ENCODE assay signal across 13 cellular contexts in genomic region chr4:39718366-39719323, GRCh38. TPM values are rescaled to one million over a fixed set of nuclear protein-coding genes. Genes with fewer than 3 reads are reported as not detected.
DNase-seq lines count a peak whose midpoint lies in the region; ATAC-seq and TF ChIP-seq lines count a peak whose summit lies in the region.
"Had no signal": no experiment of that assay in that cellular context is flagged by ENCODE, and none has a peak within 500 bp of the region (broad histone marks: within the 10 kb centered on the region; RNA-seq: fewer than 3 reads in every experiment).

No MANE protein-coding gene starts in this region.

- peak; percentile 58 for ATAC-seq in CD8-positive, alpha-beta T cell
- peak; percentile 85 for ATAC-seq in activated naive CD8-positive, alpha-beta T cell treated with anti-CD3 and anti-CD28 coated beads, Interleukin-2, amount 10 ng/mL, durations not matched to agents 7 days and 5 days (ENCODE audit: low read depth)
- ATAC-seq in HG03439 (IDR thresholded peaks at IDR 0.05; ENCODE audit: unreplicated experiment) = no peak
- no peak for ATAC-seq in GM19395 (IDR thresholded peaks at IDR 0.05; ENCODE audit: unreplicated experiment)
- ATAC-seq in Right ventricle myocardium superior (ENCODE audit: poor library complexity) = no peak

- TF ChIP-seq CTCF in CD8-positive, alpha-beta T cell (IDR thresholded peaks at IDR 0.05) = no peak
- no peak for TF ChIP-seq CTCF in HEK293 (tag by site-specific recombination; IDR thresholded peaks at IDR 0.05)

- peak overlapping the region; percentile 29 for H3K4me3 Mint-ChIP-seq in CD8-positive, alpha-beta T cell
- H3K4me3 Mint-ChIP-seq in activated naive CD8-positive, alpha-beta T cell treated with anti-CD3 and anti-CD28 coated beads, Interleukin-2, amount 10 ng/mL, durations not matched to agents 7 days and 5 days = peak overlapping the region; percentile 45
- H3K4me3 Mint-ChIP-seq: dendritic cell treated with granulocyte-macrophage colony-stimulating factor and Interleukin-4, amounts not matched to agents 40 ng/mL and 50 ng/mL, for 4 days had no signal

- H3K36me3 Mint-ChIP-seq in CD8-positive, alpha-beta T cell = peaks cover 30% of the 10 kb centered on the region
- peaks cover 21% of the 10 kb centered on the region for H3K36me3 Mint-ChIP-seq in activated naive CD8-positive, alpha-beta T cell treated with anti-CD3 and anti-CD28 coated beads, Interleukin-2, amount 10 ng/mL, durations not matched to agents 7 days and 5 days

- peaks cover 61% of the 10 kb centered on the region for H3K4me1 Mint-ChIP-seq in CD8-positive, alpha-beta T cell (ENCODE audit: low read depth)
- H3K4me1 Mint-ChIP-seq in activated naive CD8-positive, alpha-beta T cell treated with anti-CD3 and anti-CD28 coated beads, Interleukin-2, amount 10 ng/mL, durations not matched to agents 7 days and 5 days = peaks cover 42% of the 10 kb centered on the region

- H2BK5ac ChIP-seq in mesendoderm (ENCODE audit: low read length) = no peak overlapping the region

- WGBS in mesendoderm (ENCODE audit: extremely low coverage, insufficient coverage, low lambda C conversion rate) = no CpG with 5 or more reads among the region's 33 CpGs

- H3K56ac ChIP-seq in mesendoderm (ENCODE audit: low read length) = no peak overlapping the region

- no peaks in the 10 kb centered on the region for H3K9me3 Mint-ChIP-seq in CD8-positive, alpha-beta T cell
- no peaks in the 10 kb centered on the region for H3K9me3 Mint-ChIP-seq in activated naive CD8-positive, alpha-beta T cell treated with anti-CD3 and anti-CD28 coated beads, Interleukin-2, amount 10 ng/mL, durations not matched to agents 7 days and 5 days
- H3K9me3 Mint-ChIP-seq: dendritic cell treated with granulocyte-macrophage colony-stimulating factor and Interleukin-4, amounts not matched to agents 40 ng/mL and 50 ng/mL, for 4 days had no signal

- H3K27me3 Mint-ChIP-seq in CD8-positive, alpha-beta T cell (ENCODE audit: low read depth) = no peaks in the 10 kb centered on the region
- H3K27me3 Mint-ChIP-seq in activated naive CD8-positive, alpha-beta T cell treated with anti-CD3 and anti-CD28 coated beads, Interleukin-2, amount 10 ng/mL, durations not matched to agents 7 days and 5 days = no peaks in the 10 kb centered on the region
- H3K27me3 Mint-ChIP-seq: dendritic cell treated with granulocyte-macrophage colony-stimulating factor and Interleukin-4, amounts not matched to agents 40 ng/mL and 50 ng/mL, for 4 days had no signal

- no peak overlapping the region for H3K4me3 ChIP-seq in CD8-positive, alpha-beta T cell (ENCODE audit: low read depth, low read length)
- H3K4me3 ChIP-seq in HEK293 (ENCODE audit: low read depth, low read length) (no peak overlapping the region), mesendoderm (ENCODE audit: low read length) (no peak overlapping the region)
- H3K4me3 ChIP-seq: SJCRH30, thoracic aorta had no signal

- peaks cover 5% of the 10 kb centered on the region for H3K79me1 ChIP-seq in mesendoderm (ENCODE audit: low read length)

- no peak overlapping the region for H3K27ac ChIP-seq in CD8-positive, alpha-beta T cell (ENCODE audit: low read depth, low read length)
- no peak overlapping the region for H3K27ac ChIP-seq in HEK293 (ENCODE audit: extremely low read depth, low read depth, low read length)
- no peak overlapping the region for H3K27ac ChIP-seq in mesendoderm (ENCODE audit: low read depth, low read length)
- H3K27ac ChIP-seq: SJCRH30, thoracic aorta had no signal

- H4K5ac ChIP-seq in mesendoderm (ENCODE audit: low read length) = no peak overlapping the region

- peaks cover 79% of the 10 kb centered on the region for H3K79me2 ChIP-seq in mesendoderm (ENCODE audit: control insufficient read depth, insufficient read depth, low read length)

- H3K4me1 ChIP-seq in CD8-positive, alpha-beta T cell (ENCODE audit: insufficient read depth, low read length) = peaks cover 27% of the 10 kb centered on the region
- H3K4me1 ChIP-seq in HEK293 (ENCODE audit: control insufficient read depth, insufficient read depth, low read length) (no peaks in the 10 kb centered on the region), mesendoderm (ENCODE audit: control insufficient read depth, low read depth, low read length) (no peaks in the 10 kb centered on the region)
- H3K4me1 ChIP-seq: SJCRH30 had no signal

- H3K9me3 ChIP-seq in CD8-positive, alpha-beta T cell (ENCODE audit: low read length) = no peaks in the 10 kb centered on the region
- H3K9me3 ChIP-seq in HEK293 (ENCODE audit: control insufficient read depth, insufficient read depth, low read depth, low read length) = no peaks in the 10 kb centered on the region
- H3K9me3 ChIP-seq: SJCRH30, thoracic aorta had no signal

- H3K4me2 ChIP-seq in mesendoderm (ENCODE audit: low read length) = no peak overlapping the region

- no peak overlapping the region for H3K9ac ChIP-seq in mesendoderm (ENCODE audit: low read length)

- H2AK5ac ChIP-seq in mesendoderm (ENCODE audit: low read length) = no peak overlapping the region

- H2BK15ac ChIP-seq in mesendoderm (replicated peaks; ENCODE audit: low read depth) = no peak overlapping the region

- peak overlapping the region; percentile 41 for H3K27ac Mint-ChIP-seq in CD8-positive, alpha-beta T cell
- H3K27ac Mint-ChIP-seq in activated naive CD8-positive, alpha-beta T cell treated with anti-CD3 and anti-CD28 coated beads, Interleukin-2, amount 10 ng/mL, durations not matched to agents 7 days and 5 days = peak overlapping the region; percentile 36

- H3K23ac ChIP-seq in mesendoderm (ENCODE audit: low read length) = no peak overlapping the region

- POLR2A ChIA-PET in CD8-positive, alpha-beta T cell (lab: Charles Lee) = no interaction called here
- POLR2A ChIA-PET in HEK293 (lab: Yijun Ruan, JAX) = no interaction called here
- POLR2A ChIA-PET in activated naive CD8-positive, alpha-beta T cell treated with anti-CD3 and anti-CD28 coated beads, Interleukin-2, amount 10 ng/mL, durations not matched to agents 7 days and 5 days (lab: Charles Lee) = interaction anchor here (0.5 to 2.0 kb wide), 2 partner anchors 20 to 111 kb away, joined by 3 to 7 read pairs; partner anchors contain the start of gene UBE2K

- H3K36me3 ChIP-seq in CD8-positive, alpha-beta T cell (ENCODE audit: insufficient read depth, low read length) = no peaks in the 10 kb centered on the region
- H3K36me3 ChIP-seq in HEK293 (ENCODE audit: control insufficient read depth in 2 of 2, insufficient read depth in 1 of 2, low read length in 2 of 2) = peaks cover 0 to 20% of the 10 kb centered on the region in 2 experiments; a peak in 2 of 3 replicates
- no peaks in the 10 kb centered on the region for H3K36me3 ChIP-seq in mesendoderm (ENCODE audit: control insufficient read depth, insufficient read depth, low read length)
- H3K36me3 ChIP-seq: thoracic aorta had no signal

- CTCF ChIA-PET in CD8-positive, alpha-beta T cell (lab: Charles Lee) = no interaction called here
- CTCF ChIA-PET in HEK293 (lab: Yijun Ruan, JAX) = no interaction called here

- no peak overlapping the region for H3K18ac ChIP-seq in mesendoderm (ENCODE audit: low read length)

- intact Hi-C loops in CD8-positive, alpha-beta T cell (cut with DNase I, micrococcal nuclease) = no loop called here
- intact Hi-C loops in Right ventricle myocardium superior (cut with DNase I) = no loop called here

- no peak overlapping the region for H2BK120ac ChIP-seq in mesendoderm (ENCODE audit: low read depth, low read length)

- no peak overlapping the region for H4K8ac ChIP-seq in mesendoderm (ENCODE audit: low read depth, low read length)

- no peak for DNase-seq in CD8-positive, alpha-beta T cell
- no peak for DNase-seq in activated naive CD8-positive, alpha-beta T cell treated with anti-CD3 and anti-CD28 coated beads, Interleukin-2, amount 10 ng/mL, durations not matched to agents 7 days and 5 days
- peak; percentile 13 for DNase-seq in mesendoderm
- no peak for DNase-seq in GM19238 (ENCODE audit: insufficient read length, low spot score)
- DNase-seq in Right ventricle myocardium superior = no peak
- DNase-seq: NCI-H1694 treated with DMSO at 0.1 percent for 48 hours, NCI-H774, SJCRH30 had no signal

- no peak overlapping the region for H3K4ac ChIP-seq in mesendoderm (ENCODE audit: low read depth, low read length)

- no peaks in the 10 kb centered on the region for H3K27me3 ChIP-seq in CD8-positive, alpha-beta T cell (ENCODE audit: insufficient read depth, low read length)
- no peaks in the 10 kb centered on the region for H3K27me3 ChIP-seq in mesendoderm (ENCODE audit: insufficient read depth, low read length, poor library complexity)
- H3K27me3 ChIP-seq: SJCRH30 had no signal

TF ChIP-seq in HEK293, 187 proteins besides CTCF, POLR2A, EP300 and RAD21:
- TF ChIP-seq ZNF202 (tag by site-specific recombination; IDR thresholded peaks at IDR 0.05; ENCODE audit: borderline replicate concordance) = peak; percentile 48; the same call in 1 of the 2 replicates
- no peak for TF ChIP-seq ZNF48 (tag by site-specific recombination; IDR thresholded peaks at IDR 0.05)
- TF ChIP-seq ZNF600 (tag by site-specific recombination; IDR thresholded peaks at IDR 0.05) = 0 out of 2 replicates have a peak, but pooled peaks have one; percentile 31
- TF ChIP-seq ZNF777 (tag by site-specific recombination; IDR thresholded peaks at IDR 0.05; ENCODE audit: borderline replicate concordance) = no peak
- no peak for TF ChIP-seq SCRT2 (tag by site-specific recombination; IDR thresholded peaks at IDR 0.05)
- TF ChIP-seq, protein P1, sequence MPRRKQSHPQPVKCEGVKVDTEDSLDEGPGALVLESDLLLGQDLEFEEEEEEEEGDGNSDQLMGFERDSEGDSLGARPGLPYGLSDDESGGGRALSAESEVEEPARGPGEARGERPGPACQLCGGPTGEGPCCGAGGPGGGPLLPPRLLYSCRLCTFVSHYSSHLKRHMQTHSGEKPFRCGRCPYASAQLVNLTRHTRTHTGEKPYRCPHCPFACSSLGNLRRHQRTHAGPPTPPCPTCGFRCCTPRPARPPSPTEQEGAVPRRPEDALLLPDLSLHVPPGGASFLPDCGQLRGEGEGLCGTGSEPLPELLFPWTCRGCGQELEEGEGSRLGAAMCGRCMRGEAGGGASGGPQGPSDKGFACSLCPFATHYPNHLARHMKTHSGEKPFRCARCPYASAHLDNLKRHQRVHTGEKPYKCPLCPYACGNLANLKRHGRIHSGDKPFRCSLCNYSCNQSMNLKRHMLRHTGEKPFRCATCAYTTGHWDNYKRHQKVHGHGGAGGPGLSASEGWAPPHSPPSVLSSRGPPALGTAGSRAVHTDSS (tag by site-specific recombination; IDR thresholded peaks at IDR 0.05) = no peak

RNA-seq across cellular contexts. Expression of gene UBE2K, which starts 20.7 kb away (rescaled TPM):
- total RNA-seq in CD8-positive, alpha-beta T cell = 10 to 100 TPM; 33.1 to 35.8 TPM
- total RNA-seq in activated naive CD8-positive, alpha-beta T cell treated with anti-CD3 and anti-CD28 coated beads, Interleukin-2, amount 10 ng/mL, durations not matched to agents 7 days and 5 days = 10 to 100 TPM; 67.4 to 73.1 TPM
- polyA plus RNA-seq in mesendoderm (2013, experiment 1 of 2) = 155 TPM
- polyA plus RNA-seq in mesendoderm (2013, experiment 2 of 2) = 155 TPM
- 57.7 TPM for total RNA-seq in Right ventricle myocardium superior

Comparison
In these comparisons a context has a peak if more than half of its experiments do, and no peak if none do; other contexts are left out.
1. ATAC-seq: peak in CD8-positive, alpha-beta T cell (single experiment) and activated naive CD8-positive, alpha-beta T cell treated with anti-CD3 and anti-CD28 coated beads, Interleukin-2, amount 10 ng/mL, durations not matched to agents 7 days and 5 days (single experiment); none in HG03439 (single experiment), GM19395 (single experiment) and Right ventricle myocardium superior (single experiment).